Comparison of ENCODE assay signal across 8 cellular contexts in genomic region chr15:51093488-51093864, GRCh38. TPM values are rescaled to one million over a fixed set of nuclear protein-coding genes. Genes with fewer than 3 reads are reported as not detected.
DNase-seq lines count a peak whose midpoint lies in the region; ATAC-seq and FAIRE-seq lines count a peak whose summit lies in the region.

No MANE protein-coding gene starts in this region.

- H3K36me3 Mint-ChIP-seq in activated naive CD8-positive, alpha-beta T cell treated with anti-CD3 and anti-CD28 coated beads for 36 hours = no peaks in the 10 kb centered on the region

- ATAC-seq in right cardiac atrium (peak; percentile 2 to 6), GM21619 (IDR thresholded peaks at IDR 0.05; ENCODE audit: unreplicated experiment) (no peak), HG03095 (IDR thresholded peaks at IDR 0.05; ENCODE audit: unreplicated experiment) (no peak)

- H3K36me3 ChIP-seq in rectal smooth muscle tissue (ENCODE audit: control insufficient read depth, insufficient read depth, low read length) = no peaks in the 10 kb centered on the region

- no peaks in the 10 kb centered on the region for H3K9me3 ChIP-seq in right cardiac atrium (ENCODE audit: control insufficient read depth, low read length)

- intact Hi-C loops in right cardiac atrium (cut with DNase I) = no loop called here

- no peak overlapping the region for H3K27ac ChIP-seq in right cardiac atrium (ENCODE audit: low read length)
- no peak overlapping the region for H3K27ac ChIP-seq in rectal smooth muscle tissue (ENCODE audit: low read depth, low read length)

- DNase-seq in D341Med (ENCODE audit: low spot score) = peak; percentile 40
- no peak for DNase-seq in activated naive CD8-positive, alpha-beta T cell treated with anti-CD3 and anti-CD28 coated beads for 36 hours
- DNase-seq in right cardiac atrium = peak in 2 of 3 donors; percentile 51 to 60
- no peak for DNase-seq in HTR-8/SVneo (ENCODE audit: insufficient read length, low spot score)
- DNase-seq in NCI-H226 = no peak

- H3K4me3 ChIP-seq in right cardiac atrium (ENCODE audit: low read length) (peak overlapping the region; percentile 81), rectal smooth muscle tissue (ENCODE audit: low read length) (peak overlapping the region; percentile 63)

- H3K4me3 Mint-ChIP-seq in activated naive CD8-positive, alpha-beta T cell treated with anti-CD3 and anti-CD28 coated beads for 36 hours = peak overlapping the region; percentile 63

- H3K9me3 Mint-ChIP-seq in activated naive CD8-positive, alpha-beta T cell treated with anti-CD3 and anti-CD28 coated beads for 36 hours = no peaks in the 10 kb centered on the region

- H3K27me3 Mint-ChIP-seq in activated naive CD8-positive, alpha-beta T cell treated with anti-CD3 and anti-CD28 coated beads for 36 hours = peaks cover 80% of the 10 kb centered on the region

- H3K9ac ChIP-seq in rectal smooth muscle tissue (ENCODE audit: low read length) = no peak overlapping the region

- FAIRE-seq in HTR-8/SVneo (lab: Jason Lieb, UNC) = no peak

- H3K4me1 Mint-ChIP-seq in activated naive CD8-positive, alpha-beta T cell treated with anti-CD3 and anti-CD28 coated beads for 36 hours = peaks cover 18% of the 10 kb centered on the region

- no peak overlapping the region for H3K27ac Mint-ChIP-seq in activated naive CD8-positive, alpha-beta T cell treated with anti-CD3 and anti-CD28 coated beads for 36 hours

- 29% methylated on average over 21 of the region's 21 CpGs for WGBS in right cardiac atrium

- H3K27me3 ChIP-seq in right cardiac atrium (ENCODE audit: control insufficient read depth, insufficient read depth) (no peaks in the 10 kb centered on the region), rectal smooth muscle tissue (ENCODE audit: control insufficient read depth, insufficient read depth, low read length) (no peaks in the 10 kb centered on the region)

- H3K4me1 ChIP-seq in right cardiac atrium (ENCODE audit: control insufficient read depth, insufficient read depth, low read length) = peaks cover 3% of the 10 kb centered on the region
- H3K4me1 ChIP-seq in rectal smooth muscle tissue (ENCODE audit: control insufficient read depth, insufficient read depth, low read length) = peaks cover 2% of the 10 kb centered on the region

RNA-seq across cellular contexts. Expression of gene TNFAIP8L3, which starts 1.2 kb away (rescaled TPM):
- total RNA-seq in activated naive CD8-positive, alpha-beta T cell treated with anti-CD3 and anti-CD28 coated beads for 36 hours = under 1 TPM; 0.60 to 0.82 TPM
- 1 to 10 TPM; 4.3 to 9.4 (median 6.6) TPM for total RNA-seq in right cardiac atrium
- 3.0 TPM for polyA plus RNA-seq in right cardiac atrium

Comparison
In these comparisons a context has a peak if more than half of its experiments do, and no peak if none do; other contexts are left out.
1. DNase-seq: peak in D341Med (single experiment) and right cardiac atrium (2 of 3); none in activated naive CD8-positive, alpha-beta T cell treated with anti-CD3 and anti-CD28 coated beads for 36 hours (single experiment), HTR-8/SVneo (single experiment) and NCI-H226 (single experiment).
2. ATAC-seq: peak in right cardiac atrium (2 of 2); none in GM21619 (single experiment) and HG03095 (single experiment).